Comparison of ENCODE assay signal across 9 cellular contexts in genomic region chr5:55333811-55334210, GRCh38.
"Had no signal": no experiment of that assay in that cellular context is flagged by ENCODE, and none has a peak within 500 bp of the region (broad histone marks: within the 10 kb centered on the region; RNA-seq: fewer than 3 reads in every experiment).

No MANE protein-coding gene starts in this region.

- H3K27ac Mint-ChIP-seq: GM23338, H9 had no signal

- H3K4me1 Mint-ChIP-seq: GM23338, H9 had no signal

- H3K4me3 ChIP-seq: GM23338 had no signal

- H3K4me3 Mint-ChIP-seq: GM23338, H9 had no signal

- H2AFZ ChIP-seq: GM23338 had no signal

- H3K9me3 Mint-ChIP-seq: GM23338, H9 had no signal

- H3K4me2 ChIP-seq: GM23338, KMS-11 had no signal

- DNase-seq: H9, HCEC 1CT, IMR-90, KBM-7 had no signal

- H3K27ac ChIP-seq: KMS-11 had no signal

- FAIRE-seq: H1, H54, HTR-8/SVneo had no signal

- ATAC-seq: GM23338 had no signal

- H3K9ac ChIP-seq: KMS-11 had no signal
